Comparison of ENCODE assay signal across 2 cellular contexts in the genomic region with DNA sequence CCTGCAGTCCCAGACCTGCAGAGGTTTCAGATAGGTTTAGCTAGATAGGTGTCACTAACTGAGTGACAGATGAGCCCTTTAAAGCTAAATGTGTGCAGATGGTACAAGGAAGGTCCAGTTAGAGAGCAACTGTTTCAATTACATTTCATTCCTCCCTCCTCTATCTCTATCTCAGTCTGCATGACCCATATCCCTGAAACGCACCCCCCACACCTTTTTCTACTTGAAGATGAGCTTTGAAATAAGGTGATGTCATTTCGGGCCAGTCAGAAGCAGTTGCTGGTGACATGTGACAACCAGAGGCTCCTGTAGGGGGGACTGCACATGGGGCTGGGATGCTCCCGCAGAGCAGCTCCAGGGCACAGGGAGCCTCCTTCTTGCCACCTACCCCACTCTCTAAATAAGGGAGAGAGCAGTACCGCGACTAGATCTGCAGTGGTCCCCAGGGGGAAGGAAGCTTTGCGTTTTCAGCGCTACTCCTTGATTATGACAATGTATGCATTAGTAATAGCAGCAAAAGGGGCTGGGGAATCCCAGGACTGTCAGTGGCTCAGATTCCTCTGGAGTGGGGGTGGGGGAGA.
TF ChIP-seq lines count a peak whose summit lies in the region.

No MANE protein-coding gene starts in this region.

TF ChIP-seq in IMR-90, 13 proteins besides CTCF, POLR2A, EP300 and RAD21:
- TF ChIP-seq, protein P1, sequence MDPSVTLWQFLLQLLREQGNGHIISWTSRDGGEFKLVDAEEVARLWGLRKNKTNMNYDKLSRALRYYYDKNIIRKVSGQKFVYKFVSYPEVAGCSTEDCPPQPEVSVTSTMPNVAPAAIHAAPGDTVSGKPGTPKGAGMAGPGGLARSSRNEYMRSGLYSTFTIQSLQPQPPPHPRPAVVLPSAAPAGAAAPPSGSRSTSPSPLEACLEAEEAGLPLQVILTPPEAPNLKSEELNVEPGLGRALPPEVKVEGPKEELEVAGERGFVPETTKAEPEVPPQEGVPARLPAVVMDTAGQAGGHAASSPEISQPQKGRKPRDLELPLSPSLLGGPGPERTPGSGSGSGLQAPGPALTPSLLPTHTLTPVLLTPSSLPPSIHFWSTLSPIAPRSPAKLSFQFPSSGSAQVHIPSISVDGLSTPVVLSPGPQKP (IDR thresholded peaks at IDR 0.05; ENCODE audit: borderline replicate concordance, low read depth, low read length), result no peak

TF ChIP-seq in K562, 482 proteins besides CTCF, POLR2A, EP300 and RAD21:
- TF ChIP-seq, protein P2, sequence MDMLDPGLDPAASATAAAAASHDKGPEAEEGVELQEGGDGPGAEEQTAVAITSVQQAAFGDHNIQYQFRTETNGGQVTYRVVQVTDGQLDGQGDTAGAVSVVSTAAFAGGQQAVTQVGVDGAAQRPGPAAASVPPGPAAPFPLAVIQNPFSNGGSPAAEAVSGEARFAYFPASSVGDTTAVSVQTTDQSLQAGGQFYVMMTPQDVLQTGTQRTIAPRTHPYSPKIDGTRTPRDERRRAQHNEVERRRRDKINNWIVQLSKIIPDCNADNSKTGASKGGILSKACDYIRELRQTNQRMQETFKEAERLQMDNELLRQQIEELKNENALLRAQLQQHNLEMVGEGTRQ (CRISPR knock-in tag; IDR thresholded peaks at IDR 0.05), result peak; percentile 14; the same call in 1 of the 2 replicates
- TF ChIP-seq GATA2 (CRISPR knock-in tag; IDR thresholded peaks at IDR 0.05), result no peak
- peak; percentile 50; the same call in 1 of the 2 replicates for TF ChIP-seq ATF7 (IDR thresholded peaks at IDR 0.05)
- TF ChIP-seq, protein P3, sequence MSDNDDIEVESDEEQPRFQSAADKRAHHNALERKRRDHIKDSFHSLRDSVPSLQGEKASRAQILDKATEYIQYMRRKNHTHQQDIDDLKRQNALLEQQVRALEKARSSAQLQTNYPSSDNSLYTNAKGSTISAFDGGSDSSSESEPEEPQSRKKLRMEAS (CRISPR knock-in tag; IDR thresholded peaks at IDR 0.05), result 0 out of 2 replicates have a peak, but pooled peaks have one; percentile 12
- TF ChIP-seq, protein P4, sequence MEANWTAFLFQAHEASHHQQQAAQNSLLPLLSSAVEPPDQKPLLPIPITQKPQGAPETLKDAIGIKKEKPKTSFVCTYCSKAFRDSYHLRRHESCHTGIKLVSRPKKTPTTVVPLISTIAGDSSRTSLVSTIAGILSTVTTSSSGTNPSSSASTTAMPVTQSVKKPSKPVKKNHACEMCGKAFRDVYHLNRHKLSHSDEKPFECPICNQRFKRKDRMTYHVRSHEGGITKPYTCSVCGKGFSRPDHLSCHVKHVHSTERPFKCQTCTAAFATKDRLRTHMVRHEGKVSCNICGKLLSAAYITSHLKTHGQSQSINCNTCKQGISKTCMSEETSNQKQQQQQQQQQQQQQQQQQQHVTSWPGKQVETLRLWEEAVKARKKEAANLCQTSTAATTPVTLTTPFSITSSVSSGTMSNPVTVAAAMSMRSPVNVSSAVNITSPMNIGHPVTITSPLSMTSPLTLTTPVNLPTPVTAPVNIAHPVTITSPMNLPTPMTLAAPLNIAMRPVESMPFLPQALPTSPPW (CRISPR knock-in tag; IDR thresholded peaks at IDR 0.05), result no peak
- peak; percentile 29 for TF ChIP-seq NFYB (IDR thresholded peaks at IDR 0.05; ENCODE audit: extremely low read depth, insufficient read length)
- no peak for TF ChIP-seq ZFP36 (IDR thresholded peaks at IDR 0.05; ENCODE audit: low read depth, low read length, partially characterized antibody)
- TF ChIP-seq, protein P5, sequence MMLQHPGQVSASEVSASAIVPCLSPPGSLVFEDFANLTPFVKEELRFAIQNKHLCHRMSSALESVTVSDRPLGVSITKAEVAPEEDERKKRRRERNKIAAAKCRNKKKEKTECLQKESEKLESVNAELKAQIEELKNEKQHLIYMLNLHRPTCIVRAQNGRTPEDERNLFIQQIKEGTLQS (IDR thresholded peaks at IDR 0.05), result peak; percentile 50; the same call in 1 of the 2 replicates
- TF ChIP-seq, protein P5 (CRISPR knock-in tag; conservative IDR thresholded peaks at IDR 0.05), result no peak
- no peak for TF ChIP-seq FOSL1 (tag; conservative IDR thresholded peaks at IDR 0.05)
- TF ChIP-seq, protein P6, sequence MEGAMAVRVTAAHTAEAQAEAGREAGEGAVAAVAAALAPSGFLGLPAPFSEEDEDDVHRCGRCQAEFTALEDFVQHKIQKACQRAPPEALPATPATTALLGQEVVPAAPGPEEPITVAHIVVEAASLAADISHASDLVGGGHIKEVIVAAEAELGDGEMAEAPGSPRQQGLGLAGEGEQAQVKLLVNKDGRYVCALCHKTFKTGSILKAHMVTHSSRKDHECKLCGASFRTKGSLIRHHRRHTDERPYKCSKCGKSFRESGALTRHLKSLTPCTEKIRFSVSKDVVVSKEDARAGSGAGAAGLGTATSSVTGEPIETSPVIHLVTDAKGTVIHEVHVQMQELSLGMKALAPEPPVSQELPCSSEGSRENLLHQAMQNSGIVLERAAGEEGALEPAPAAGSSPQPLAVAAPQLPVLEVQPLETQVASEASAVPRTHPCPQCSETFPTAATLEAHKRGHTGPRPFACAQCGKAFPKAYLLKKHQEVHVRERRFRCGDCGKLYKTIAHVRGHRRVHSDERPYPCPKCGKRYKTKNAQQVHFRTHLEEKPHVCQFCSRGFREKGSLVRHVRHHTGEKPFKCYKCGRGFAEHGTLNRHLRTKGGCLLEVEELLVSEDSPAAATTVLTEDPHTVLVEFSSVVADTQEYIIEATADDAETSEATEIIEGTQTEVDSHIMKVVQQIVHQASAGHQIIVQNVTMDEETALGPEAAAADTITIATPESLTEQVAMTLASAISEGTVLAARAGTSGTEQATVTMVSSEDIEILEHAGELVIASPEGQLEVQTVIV (CRISPR knock-in tag; IDR thresholded peaks at IDR 0.05; ENCODE audit: borderline replicate concordance), result no peak
TF ChIP-seq in K562: peak in this region for 5.
